In genomic region chr9:93508207-93508606, GRCh38 we compare ENCODE assay signal across 34 cellular contexts. TPM values are rescaled to one million over a fixed set of nuclear protein-coding genes. Genes with fewer than 3 reads are reported as not detected.
DNase-seq lines count a peak whose midpoint lies in the region; ATAC-seq, FAIRE-seq and TF ChIP-seq lines count a peak whose summit lies in the region.
"Had no signal": no experiment of that assay in that cellular context is flagged by ENCODE, and none has a peak within 500 bp of the region (broad histone marks: within the 10 kb centered on the region; RNA-seq: fewer than 3 reads in every experiment).

No MANE protein-coding gene starts in this region.

- intact Hi-C loops in CD8-positive, alpha-beta T cell (cut with DNase I, micrococcal nuclease), result no loop called here

- POLR2A ChIA-PET in A549 (lab: Yijun Ruan, JAX), result no interaction called here
- POLR2A ChIA-PET in CD8-positive, alpha-beta T cell (lab: Charles Lee), result interaction anchor here (1.4 kb wide), 1 partner anchor 54 kb away, joined by 3 read pairs; no protein-coding TSS in a partner anchor

- TF ChIP-seq POLR2A in A549 (IDR thresholded peaks at IDR 0.05; ENCODE audit: low read length), result no peak

- H3K4me3 Mint-ChIP-seq in CD8-positive, alpha-beta T cell, result no peak overlapping the region
- no peak overlapping the region for H3K4me3 Mint-ChIP-seq in effector memory CD8-positive, alpha-beta T cell
- H3K4me3 Mint-ChIP-seq: activated B cell treated with CpG ODN at 0.5 μM for 24 hours; activated naive CD8-positive, alpha-beta T cell treated with anti-CD3 and anti-CD28 coated beads, Interleukin-2, amount 10 ng/mL, durations not matched to agents 7 days and 5 days; nephron; T-cell had no signal

- no peaks in the 10 kb centered on the region for H3K9me3 Mint-ChIP-seq in CD8-positive, alpha-beta T cell
- H3K9me3 Mint-ChIP-seq in effector memory CD8-positive, alpha-beta T cell, result no peaks in the 10 kb centered on the region
- H3K9me3 Mint-ChIP-seq: activated B cell treated with CpG ODN at 0.5 μM for 24 hours; activated naive CD8-positive, alpha-beta T cell treated with anti-CD3 and anti-CD28 coated beads, Interleukin-2, amount 10 ng/mL, durations not matched to agents 7 days and 5 days; nephron; T-cell had no signal

- FAIRE-seq in A549 (lab: Jason Lieb, UNC), result no peak
- FAIRE-seq: endometrium, small intestine had no signal

- TF ChIP-seq RAD21 in A549 (conservative IDR thresholded peaks at IDR 0.05 in 1 of 2, IDR thresholded peaks at IDR 0.05 in 1 of 2), result no peak

- no peak for DNase-seq in A549 (ENCODE audit: low read depth in 1 of 2, low spot score in 1 of 2)
- DNase-seq in CD8-positive, alpha-beta T cell, result peak in 1 of 7 experiments; percentile 35
- DNase-seq in effector memory CD8-positive, alpha-beta T cell, result no peak
- DNase-seq in CD1c-positive myeloid dendritic cell (ENCODE audit: extremely low spot score), result no peak
- DNase-seq: activated B cell treated with CpG ODN at 0.5 μM for 24 hours; activated CD8-positive, alpha-beta memory T cell treated with anti-CD3 and anti-CD28 coated beads, Interleukin-2, amount 50 U/mL, for 48 hours; activated naive CD8-positive, alpha-beta T cell treated with anti-CD3 and anti-CD28 coated beads, Interleukin-2, amount 10 ng/mL, durations not matched to agents 7 days and 5 days; Calu3; colonic mucosa; DND-41; foreskin fibroblast; GF-D8; GM23248; heart right ventricle; Karpas-422; kidney glomerular epithelial cell; mucosa of descending colon; NCI-H1436 treated with DMSO at 0.1 percent for 48 hours; NCI-H2081 treated with DMSO at 0.1 percent for 48 hours; NCI-H2227 treated with DMSO at 0.1 percent for 48 hours; NCI-H526; small intestine; stimulated activated naive CD4-positive, alpha-beta T cell; T-cell had no signal

- 96% methylated on average over 2 of the region's 2 CpGs for WGBS in A549 (ENCODE audit: missing lambda C conversion rate)

- H3K4me1 Mint-ChIP-seq in CD8-positive, alpha-beta T cell (ENCODE audit: low read depth), result peaks cover 71% of the 10 kb centered on the region
- peaks cover 53 to 71% of the 10 kb centered on the region in 2 donors for H3K4me1 Mint-ChIP-seq in effector memory CD8-positive, alpha-beta T cell (ENCODE audit: low read depth in 2 of 2)
- H3K4me1 Mint-ChIP-seq: nephron had no signal

- H3K36me3 Mint-ChIP-seq in CD8-positive, alpha-beta T cell, result peaks cover 61% of the 10 kb centered on the region
- peaks cover 23% of the 10 kb centered on the region for H3K36me3 Mint-ChIP-seq in effector memory CD8-positive, alpha-beta T cell (ENCODE audit: insufficient read depth)

- TF ChIP-seq CTCF in A549 (IDR thresholded peaks at IDR 0.05) (no peak), neutrophil (IDR thresholded peaks at IDR 0.05) (no peak)
- no peak for TF ChIP-seq CTCF in CD8-positive, alpha-beta T cell (IDR thresholded peaks at IDR 0.05)

- H3K9me3 ChIP-seq in A549 (no peaks in the 10 kb centered on the region), neutrophil (no peaks in the 10 kb centered on the region)
- H3K9me3 ChIP-seq in CD8-positive, alpha-beta T cell (ENCODE audit: low read length), result no peaks in the 10 kb centered on the region
- H3K9me3 ChIP-seq: ascending aorta, colonic mucosa, esophagus muscularis mucosa, heart right ventricle, mucosa of descending colon, right atrium auricular region had no signal

- no peaks in the 10 kb centered on the region for H3K27me3 Mint-ChIP-seq in CD8-positive, alpha-beta T cell (ENCODE audit: low read depth)
- H3K27me3 Mint-ChIP-seq in effector memory CD8-positive, alpha-beta T cell, result no peaks in the 10 kb centered on the region
- H3K27me3 Mint-ChIP-seq: activated B cell treated with CpG ODN at 0.5 μM for 24 hours; activated naive CD8-positive, alpha-beta T cell treated with anti-CD3 and anti-CD28 coated beads, Interleukin-2, amount 10 ng/mL, durations not matched to agents 7 days and 5 days; T-cell had no signal

- no peak for TF ChIP-seq EP300 in A549 (IDR thresholded peaks at IDR 0.05)

- H3K27ac Mint-ChIP-seq in CD8-positive, alpha-beta T cell, result peak overlapping the region; percentile 28
- peak overlapping the region; percentile 81 to 91 for H3K27ac Mint-ChIP-seq in effector memory CD8-positive, alpha-beta T cell
- H3K27ac Mint-ChIP-seq: activated B cell treated with CpG ODN at 0.5 μM for 24 hours, nephron, T-cell had no signal

- peaks cover 14% of the 10 kb centered on the region; the same call in 1 of the 3 replicates for H3K4me1 ChIP-seq in A549
- H3K4me1 ChIP-seq in CD8-positive, alpha-beta T cell (ENCODE audit: insufficient read depth, low read length), result peaks cover 4% of the 10 kb centered on the region
- peaks cover 75 to 84% of the 10 kb centered on the region in 2 experiments for H3K4me1 ChIP-seq in neutrophil (ENCODE audit: control insufficient read depth in 1 of 2, insufficient read depth in 1 of 2, low read depth in 1 of 2, low read length in 1 of 2)
- H3K4me1 ChIP-seq: parathyroid adenoma had no signal

- ATAC-seq in A549 (peak; percentile 28 to 42; a peak in 2 of 6 replicates), HG03565 (IDR thresholded peaks at IDR 0.05; ENCODE audit: unreplicated experiment) (no peak), GM19467 (IDR thresholded peaks at IDR 0.05; ENCODE audit: unreplicated experiment) (no peak)
- no peak for ATAC-seq in CD8-positive, alpha-beta T cell
- no peak for ATAC-seq in effector memory CD8-positive, alpha-beta T cell (replicated peaks)
- ATAC-seq: heart right ventricle, mucosa of descending colon, T-cell had no signal

- H3K36me3 ChIP-seq in CD8-positive, alpha-beta T cell (ENCODE audit: insufficient read depth, low read length), result peaks cover 5% of the 10 kb centered on the region
- no peaks in the 10 kb centered on the region for H3K36me3 ChIP-seq in neutrophil
- H3K36me3 ChIP-seq: ascending aorta, colonic mucosa, right atrium auricular region had no signal

- H3K4me3 ChIP-seq in A549, result no peak overlapping the region
- H3K4me3 ChIP-seq in CD8-positive, alpha-beta T cell (ENCODE audit: low read depth, low read length), result no peak overlapping the region
- H3K4me3 ChIP-seq in neutrophil (ENCODE audit: low read depth in 1 of 2, low read length in 1 of 2), result no peak overlapping the region
- H3K4me3 ChIP-seq: ascending aorta, colonic mucosa, esophagus muscularis mucosa, GM23248, heart right ventricle, lung, mucosa of descending colon, right atrium auricular region had no signal

- H3K27me3 ChIP-seq in CD8-positive, alpha-beta T cell (ENCODE audit: insufficient read depth, low read length), result no peaks in the 10 kb centered on the region
- H3K27me3 ChIP-seq in neutrophil, result no peaks in the 10 kb centered on the region
- H3K27me3 ChIP-seq: ascending aorta, colonic mucosa, esophagus muscularis mucosa, heart right ventricle, right atrium auricular region had no signal

- H3K27ac ChIP-seq in A549 (no peak overlapping the region), neutrophil (peak overlapping the region; percentile 98)
- H3K27ac ChIP-seq in CD8-positive, alpha-beta T cell (ENCODE audit: low read depth, low read length), result no peak overlapping the region
- H3K27ac ChIP-seq: ascending aorta, colonic mucosa, esophagus muscularis mucosa, GM23248, heart right ventricle, parathyroid adenoma, right atrium auricular region had no signal

- CTCF ChIA-PET in A549 (lab: Yijun Ruan, JAX), result interaction anchor here (1.0 to 1.4 kb wide), 2 partner anchors 23 to 356 kb away, joined by 3 read pairs; no protein-coding TSS in a partner anchor
- CTCF ChIA-PET in CD8-positive, alpha-beta T cell (lab: Charles Lee), result no interaction called here

- H3K4me2 ChIP-seq in A549, result no peak overlapping the region

TF ChIP-seq in A549, 52 proteins besides CTCF, POLR2A, EP300 and RAD21 (continues in another document):
- TF ChIP-seq GATA3 (IDR thresholded peaks at IDR 0.05; ENCODE audit: borderline replicate concordance) (no peak), TFCP2L1 (CRISPR knock-in tag; IDR thresholded peaks at IDR 0.05) (no peak), ZNF302 (CRISPR knock-in tag; IDR thresholded peaks at IDR 0.05) (no peak), BCL3 (IDR thresholded peaks at IDR 0.05) (no peak), HDAC2 (IDR thresholded peaks at IDR 0.05) (no peak), HES2 (IDR thresholded peaks at IDR 0.05) (no peak), TP53 (CRISPR knock-in tag; IDR thresholded peaks at IDR 0.05) (no peak), ESRRA (IDR thresholded peaks at IDR 0.05; ENCODE audit: borderline replicate concordance, low read length) (no peak), SREBF2 (IDR thresholded peaks at IDR 0.05) (no peak), EHMT2 (IDR thresholded peaks at IDR 0.05; ENCODE audit: low read depth) (no peak), PHF8 (IDR thresholded peaks at IDR 0.05; ENCODE audit: borderline replicate concordance, low read depth) (no peak)

RNA-seq across cellular contexts. Expression of gene FAM120AOS, which starts 54.8 kb away (rescaled TPM):
- polyA plus RNA-seq in A549 (2011; rRNA removed) (79.7 and 85.3 TPM in 2 replicates), A549 (2017; fragmentation: RNase III; extraction: RNeasy Plus Mini Kit Qiagen cat#74134 plus additional on column Dnase treatment) (37.1 to 40.7 TPM (median 38.7 TPM) in 3 replicates)
- polyA plus RNA-seq in A549 (2012; cell fraction: cytosol; rRNA removed), result 31.9 and 35.3 TPM in 2 replicates
- polyA plus RNA-seq in A549 (2012; cell fraction: nucleus; rRNA removed), result 13.8 and 16.0 TPM in 2 replicates
- 40.1 and 41.6 TPM in 2 replicates for polyA minus RNA-seq in A549 (2011; rRNA and poly(A)+ RNA removed)
- 10 to 100 TPM; 40.3 to 40.7 TPM for total RNA-seq in CD8-positive, alpha-beta T cell

RNA-seq across cellular contexts. Expression of gene FAM120A, which starts 56.7 kb away (rescaled TPM):
- polyA plus RNA-seq in A549 (2011; rRNA removed) (105 and 111 TPM in 2 replicates), A549 (2017; fragmentation: RNase III; extraction: RNeasy Plus Mini Kit Qiagen cat#74134 plus additional on column Dnase treatment) (86.3 to 91.9 TPM (median 88.7 TPM) in 3 replicates)
- 70.9 and 86.8 TPM in 2 replicates for polyA plus RNA-seq in A549 (2012; cell fraction: cytosol; rRNA removed)
- 50.6 and 59.2 TPM in 2 replicates for polyA plus RNA-seq in A549 (2012; cell fraction: nucleus; rRNA removed)
- polyA minus RNA-seq in A549 (2011; rRNA and poly(A)+ RNA removed), result 191 and 279 TPM in 2 replicates
- 10 to 100 TPM; 39.4 to 39.7 TPM for total RNA-seq in CD8-positive, alpha-beta T cell

Comparison
In these comparisons a context has a peak if more than half of its experiments do, and no peak if none do; other contexts are left out.
1. ATAC-seq: peak in A549 (2 of 2); none in CD8-positive, alpha-beta T cell (single experiment), effector memory CD8-positive, alpha-beta T cell (single experiment), HG03565 (single experiment) and GM19467 (single experiment).